In genomic region chr9:136663311-136663679, GRCh38 we compare ENCODE assay signal across 18 cellular contexts. TPM values are rescaled to one million over a fixed set of nuclear protein-coding genes. Genes with fewer than 3 reads are reported as not detected.
DNase-seq lines count a peak whose midpoint lies in the region; ATAC-seq, FAIRE-seq and TF ChIP-seq lines count a peak whose summit lies in the region.
"Had no signal": no experiment of that assay in that cellular context is flagged by ENCODE, and none has a peak within 500 bp of the region (broad histone marks: within the 10 kb centered on the region; RNA-seq: fewer than 3 reads in every experiment).

No MANE protein-coding gene starts in this region.

- peak overlapping the region; percentile 41 to 66 (median 58) for H3K4me3 ChIP-seq in liver (ENCODE audit: low read depth in 1 of 3, low read length in 3 of 3)
- H3K4me3 ChIP-seq in HepG2 (replicated peaks in 1 of 3; ENCODE audit: insufficient read depth in 1 of 3, low read depth in 2 of 3, low read length in 3 of 3): no peak overlapping the region
- H3K4me3 ChIP-seq in lower leg skin (ENCODE audit: low read depth, poor library complexity, severe bottlenecking): peak overlapping the region; percentile 15
- H3K4me3 ChIP-seq in skeletal muscle tissue (ENCODE audit: low read length in 3 of 3): peak overlapping the region; percentile 56 to 69 (median 66)
- peak overlapping the region; percentile 43 to 52 for H3K4me3 ChIP-seq in vagina

- no peak for TF ChIP-seq CTCF in liver (IDR thresholded peaks at IDR 0.05; ENCODE audit: low read depth, low read length, missing input control)
- TF ChIP-seq CTCF in HepG2 (CRISPR knock-in tag; IDR thresholded peaks at IDR 0.05): no peak
- no peak for TF ChIP-seq CTCF in lower leg skin (IDR thresholded peaks at IDR 0.05)
- no peak for TF ChIP-seq CTCF in vagina (IDR thresholded peaks at IDR 0.05)

- 71% methylated on average over 16 of the region's 16 CpGs for WGBS in liver
- 54% methylated on average over 16 of the region's 16 CpGs for WGBS in HepG2 (ENCODE audit: low lambda C conversion rate)
- WGBS in lower leg skin, 2 donors: 63 to 83% methylated on average over 12 to 16 of the region's 16 CpGs

- no peak for ATAC-seq in HepG2
- ATAC-seq: natural killer cell treated with Interleukin-12 subunit alpha and Interleukin-12 subunit beta and Interleukin-15 and Interleukin-18, amount 100 ng/mL, for 72 hours; SK-N-SH treated with all-trans-retinoic acid at 6 μM for 48 hours had no signal

- H3K27ac ChIP-seq in liver (ENCODE audit: low read depth in 1 of 2, low read length in 2 of 2) (peak overlapping the region; percentile 68 to 78), HepG2 (ENCODE audit: extremely low read length, insufficient read depth, low read length) (no peak overlapping the region), skeletal muscle tissue (ENCODE audit: low read depth, low read length) (peak overlapping the region; percentile 74), vagina (peak overlapping the region; percentile 44)

- no peaks in the 10 kb centered on the region for H3K79me2 ChIP-seq in HepG2 (ENCODE audit: insufficient read depth, low read length)

- TF ChIP-seq EP300 in HepG2 (IDR thresholded peaks at IDR 0.05; ENCODE audit: low read depth in 2 of 2, low read length in 2 of 2): no peak
- no peak for TF ChIP-seq EP300 in HepG2 (CRISPR knock-in tag; IDR thresholded peaks at IDR 0.05; ENCODE audit: borderline replicate concordance)

- CTCF ChIA-PET in HepG2 (lab: Yijun Ruan, JAX; ENCODE audit: low intra/inter-chr PET ratio, low total read pairs): no interaction called here

- no peak for TF ChIP-seq RAD21 in liver (IDR thresholded peaks at IDR 0.05)
- TF ChIP-seq RAD21 in HepG2 (CRISPR knock-in tag; IDR thresholded peaks at IDR 0.05): no peak

- no peak overlapping the region for H2AFZ ChIP-seq in HepG2 (ENCODE audit: low read length)

- no peaks in the 10 kb centered on the region for H3K9me3 ChIP-seq in liver (ENCODE audit: control insufficient read depth in 4 of 4, low read length in 3 of 4)
- no peaks in the 10 kb centered on the region for H3K9me3 ChIP-seq in HepG2 (ENCODE audit: low read length)
- H3K9me3 ChIP-seq in skeletal muscle tissue (ENCODE audit: control insufficient read depth in 3 of 3, low read length in 3 of 3): no peaks in the 10 kb centered on the region
- H3K9me3 ChIP-seq in vagina: no peaks in the 10 kb centered on the region

- no peaks in the 10 kb centered on the region for H3K36me3 ChIP-seq in liver (ENCODE audit: control insufficient read depth in 4 of 4, insufficient read depth in 3 of 4, low read depth in 1 of 4, low read length in 3 of 4)
- no peaks in the 10 kb centered on the region for H3K36me3 ChIP-seq in HepG2 (replicated peaks in 1 of 2; ENCODE audit: control insufficient read depth in 1 of 2, insufficient read depth in 2 of 2, low read length in 2 of 2)
- peaks cover 0 to 16% (median 4%) of the 10 kb centered on the region in 3 donors for H3K36me3 ChIP-seq in skeletal muscle tissue (ENCODE audit: control insufficient read depth in 3 of 3, insufficient read depth in 3 of 3, low read length in 3 of 3)
- no peaks in the 10 kb centered on the region for H3K36me3 ChIP-seq in vagina

- H3K4me1 ChIP-seq in liver (ENCODE audit: control insufficient read depth in 4 of 4, insufficient read depth in 4 of 4, low read length in 3 of 4) (peaks cover 0 to 9% (median 5%) of the 10 kb centered on the region in 4 donors), HepG2 (ENCODE audit: insufficient read depth, low read length) (peaks cover 18% of the 10 kb centered on the region), skeletal muscle tissue (ENCODE audit: control insufficient read depth in 3 of 3, insufficient read depth in 3 of 3, low read length in 3 of 3) (peaks cover 4 to 12% (median 11%) of the 10 kb centered on the region in 3 donors), vagina (peaks cover 13% of the 10 kb centered on the region)

- H3K9ac ChIP-seq in liver (ENCODE audit: low read depth in 1 of 2, low read length in 2 of 2) (peak overlapping the region; percentile 1 to 28), HepG2 (ENCODE audit: insufficient read depth, low read depth, low read length) (no peak overlapping the region), skeletal muscle tissue (ENCODE audit: low read depth in 1 of 3, low read length in 3 of 3) (peak overlapping the region; percentile 23 to 83 (median 70))

- FAIRE-seq in HepG2 (lab: Jason Lieb, UNC): no peak

- in situ Hi-C loops in HepG2 (cut with HindIII; ENCODE audit: extremely low pct_ligation_motif_present, low pct_unique_long_range_greater_than_20kb): no loop called here

- H3K27me3 ChIP-seq in liver (ENCODE audit: control insufficient read depth in 4 of 4, insufficient read depth in 4 of 4, low read length in 3 of 4) (no peaks in the 10 kb centered on the region), HepG2 (ENCODE audit: control insufficient read depth in 1 of 2, insufficient read depth in 2 of 2, low read length in 2 of 2) (peaks cover 28 to 90% of the 10 kb centered on the region in 2 experiments; a peak in 4 of 5 replicates), skeletal muscle tissue (ENCODE audit: control insufficient read depth in 3 of 3, insufficient read depth in 3 of 3, low read length in 3 of 3) (peaks cover 22 to 34% (median 28%) of the 10 kb centered on the region in 3 donors), vagina (peaks cover 4% of the 10 kb centered on the region)

- POLR2A ChIA-PET in HepG2 (lab: Yijun Ruan, JAX): no interaction called here

- H4K20me1 ChIP-seq in HepG2 (ENCODE audit: insufficient read depth, low read length): 0 out of 2 replicates have a peak, but pooled peaks cover 3% of the 10 kb centered on the region

- TF ChIP-seq POLR2A in HepG2 (IDR thresholded peaks at IDR 0.05; ENCODE audit: insufficient read depth in 1 of 2, low read depth in 2 of 2, low read length in 2 of 2) (no peak), lower leg skin (IDR thresholded peaks at IDR 0.05) (no peak), vagina (IDR thresholded peaks at IDR 0.05) (no peak)

- H3K4me2 ChIP-seq in HepG2 (ENCODE audit: low read depth, low read length): no peak overlapping the region

- intact Hi-C loops in HepG2 (cut with micrococcal nuclease; ENCODE audit: unreplicated experiment): no loop called here
- intact Hi-C loops in lower leg skin (cut with DNase I; ENCODE audit: low total_unique reads): no loop called here
- intact Hi-C loops in vagina (cut with DNase I): no loop called here

- no peak for DNase-seq in HepG2 (ENCODE audit: low spot score)
- DNase-seq in lower leg skin (ENCODE audit: low spot score in 2 of 2): no peak
- DNase-seq in vagina (ENCODE audit: extremely low spot score in 2 of 2): no peak
- no peak for DNase-seq in GOT3 (lab: John Stamatoyannopoulos, UW)
- no peak for DNase-seq in LoVo (ENCODE audit: low spot score)
- no peak for DNase-seq in DMS53 (lab: John Stamatoyannopoulos, UW)
- DNase-seq: activated CD4-positive, alpha-beta T cell treated with anti-CD3 and anti-CD28 coated beads, Interleukin-2, amount 50 U/mL, for 1 hour; activated naive CD4-positive, alpha-beta T cell treated with anti-CD3 and anti-CD28 coated beads, Interleukin-2, amount 10 ng/mL, durations not matched to agents 7 days and 5 days; CD4-positive, CD25-positive, alpha-beta regulatory T cell; DMS79 treated with DMSO at 0.1 percent for 48 hours; KG1; NCI-H1048; NCI-H748 treated with DMSO at 0.1 percent for 48 hours; stimulated activated CD4-positive, alpha-beta T cell treated with anti-CD3 and anti-CD28 coated beads, Interleukin-2, amount 100 ng/mL, for 48 hours had no signal

- no TSS peak for BruUV-seq in HepG2 (replicated peaks; lab: Mats Ljungman, UMichigan)

RNA-seq across cellular contexts. Expression of gene EGFL7, which starts 0.6 kb away (rescaled TPM):
- total RNA-seq in liver (10 to 100 TPM; 34.5 to 38.5 TPM), HepG2 (2016; rRNA removed; fragmentation: Illumina TruSeq; extraction: Trizol) (0.20 TPM in 1 of 2 replicates, not detected in the other), lower leg skin (10 to 100 TPM; 27.8 to 62.2 (median 46.2) TPM), skeletal muscle tissue (51.7 TPM), vagina (272 TPM)
- polyA plus RNA-seq in liver (10 to 100 TPM; 32.1 to 39.7 TPM), HepG2 (2011; rRNA removed) (5.1 and 10.3 TPM in 2 replicates)
- total RNA-seq in HepG2 (2016; cell fraction: cytosol; rRNA removed; fragmentation: Illumina TruSeq; extraction: Trizol; ENCODE audit: low read depth): 0.61 and 0.88 TPM in 2 replicates
- total RNA-seq in HepG2 (2016; cell fraction: insoluble cytoplasmic fraction; rRNA removed; fragmentation: Illumina TruSeq; extraction: Trizol): 0.19 and 0.32 TPM in 2 replicates
- total RNA-seq in HepG2 (2016; cell fraction: membrane; rRNA removed; fragmentation: Illumina TruSeq; extraction: Trizol): 0.59 and 0.93 TPM in 2 replicates
- 0.40 TPM in 1 of 2 replicates, not detected in the other for total RNA-seq in HepG2 (2016; cell fraction: nucleus; rRNA removed; fragmentation: Illumina TruSeq; extraction: Trizol)
- 7.6 and 12.5 TPM in 2 replicates for polyA plus RNA-seq in HepG2 (2011; cell fraction: cytosol; rRNA removed)
- 20.6 and 22.6 TPM in 2 replicates for polyA plus RNA-seq in HepG2 (2011; cell fraction: nucleus; rRNA removed)
- 1.6 and 2.3 TPM in 2 replicates for polyA plus RNA-seq in HepG2 (2012)
- 0.54 and 0.89 TPM in 2 replicates for polyA plus RNA-seq in HepG2 (2016; cell fraction: cytosol; fragmentation: Illumina TruSeq; extraction: Trizol; ENCODE audit: low read depth)
- 0.20 and 0.56 TPM in 2 replicates for polyA plus RNA-seq in HepG2 (2016; cell fraction: insoluble cytoplasmic fraction; fragmentation: Illumina TruSeq; extraction: Trizol; ENCODE audit: low read depth)
- polyA plus RNA-seq in HepG2 (2016; cell fraction: membrane; fragmentation: Illumina TruSeq; extraction: Trizol; ENCODE audit: low read depth): 0.68 and 0.72 TPM in 2 replicates
- not detected in 2 replicates for polyA plus RNA-seq in HepG2 (2016; cell fraction: nucleus; fragmentation: Illumina TruSeq; extraction: Trizol; ENCODE audit: insufficient read depth, low read depth)
- 3.6 and 4.7 TPM in 2 replicates for polyA minus RNA-seq in HepG2 (2011; rRNA and poly(A)+ RNA removed; ENCODE audit: low replicate concordance)
- polyA minus RNA-seq in HepG2 (2011; cell fraction: cytosol; rRNA and poly(A)+ RNA removed): 3.1 and 3.3 TPM in 2 replicates
- 1.9 and 3.0 TPM in 2 replicates for polyA minus RNA-seq in HepG2 (2011; cell fraction: nucleus; rRNA and poly(A)+ RNA removed)
- polyA plus RNA-seq: CD4-positive, CD25-positive, alpha-beta regulatory T cell had no signal

RNA-seq across cellular contexts. Expression of gene AGPAT2, which starts 24.0 kb away (rescaled TPM):
- total RNA-seq in liver (100 to 1,000 TPM in 1 of 2 donors, 10 to 100 TPM in 1; 75.1 to 213 TPM), HepG2 (2016; rRNA removed; fragmentation: Illumina TruSeq; extraction: Trizol) (2.5 and 3.9 TPM in 2 replicates), lower leg skin (10 to 100 TPM; 52.4 to 77.7 (median 63.5) TPM), skeletal muscle tissue (27.1 TPM), vagina (87.2 TPM)
- polyA plus RNA-seq in liver (100 to 1,000 TPM; 211 to 222 TPM), HepG2 (2011; rRNA removed) (25.8 and 33.0 TPM in 2 replicates)
- 5.2 and 5.9 TPM in 2 replicates for total RNA-seq in HepG2 (2016; cell fraction: cytosol; rRNA removed; fragmentation: Illumina TruSeq; extraction: Trizol; ENCODE audit: low read depth)
- 2.1 and 3.5 TPM in 2 replicates for total RNA-seq in HepG2 (2016; cell fraction: insoluble cytoplasmic fraction; rRNA removed; fragmentation: Illumina TruSeq; extraction: Trizol)
- total RNA-seq in HepG2 (2016; cell fraction: membrane; rRNA removed; fragmentation: Illumina TruSeq; extraction: Trizol): 6.3 and 6.7 TPM in 2 replicates
- 3.1 and 3.9 TPM in 2 replicates for total RNA-seq in HepG2 (2016; cell fraction: nucleus; rRNA removed; fragmentation: Illumina TruSeq; extraction: Trizol)
- 34.1 and 37.6 TPM in 2 replicates for polyA plus RNA-seq in HepG2 (2011; cell fraction: cytosol; rRNA removed)
- 32.1 and 35.6 TPM in 2 replicates for polyA plus RNA-seq in HepG2 (2011; cell fraction: nucleus; rRNA removed)
- polyA plus RNA-seq in HepG2 (2012): 9.3 and 10.6 TPM in 2 replicates
- polyA plus RNA-seq in HepG2 (2016; cell fraction: cytosol; fragmentation: Illumina TruSeq; extraction: Trizol; ENCODE audit: low read depth): 8.4 and 9.1 TPM in 2 replicates
- polyA plus RNA-seq in HepG2 (2016; cell fraction: insoluble cytoplasmic fraction; fragmentation: Illumina TruSeq; extraction: Trizol; ENCODE audit: low read depth): 3.6 and 3.8 TPM in 2 replicates
- polyA plus RNA-seq in HepG2 (2016; cell fraction: membrane; fragmentation: Illumina TruSeq; extraction: Trizol; ENCODE audit: low read depth): 9.7 and 9.8 TPM in 2 replicates
- 8.2 and 8.4 TPM in 2 replicates for polyA plus RNA-seq in HepG2 (2016; cell fraction: nucleus; fragmentation: Illumina TruSeq; extraction: Trizol; ENCODE audit: insufficient read depth, low read depth)
- 34.1 and 96.5 TPM in 2 replicates for polyA minus RNA-seq in HepG2 (2011; rRNA and poly(A)+ RNA removed; ENCODE audit: low replicate concordance)
- polyA minus RNA-seq in HepG2 (2011; cell fraction: cytosol; rRNA and poly(A)+ RNA removed): 12.3 and 17.9 TPM in 2 replicates
- polyA minus RNA-seq in HepG2 (2011; cell fraction: nucleus; rRNA and poly(A)+ RNA removed): 6.1 and 6.2 TPM in 2 replicates

RNA-seq across cellular contexts. Expression of gene DIPK1B, which starts 49.1 kb away (rescaled TPM):
- total RNA-seq in liver (10 to 100 TPM in 1 of 2 donors, 1 to 10 TPM in 1; 6.4 to 19.7 TPM), HepG2 (2016; rRNA removed; fragmentation: Illumina TruSeq; extraction: Trizol) (0.18 and 0.28 TPM in 2 replicates), lower leg skin (10 to 100 TPM in 2 of 4 donors, 1 to 10 TPM in 2; 7.1 to 13.5 (median 9.5) TPM), skeletal muscle tissue (11.0 TPM), vagina (11.5 TPM)
- polyA plus RNA-seq in liver (1 to 10 TPM; 2.3 to 4.1 TPM), HepG2 (2011; rRNA removed) (3.9 and 7.2 TPM in 2 replicates)
- total RNA-seq in HepG2 (2016; cell fraction: cytosol; rRNA removed; fragmentation: Illumina TruSeq; extraction: Trizol; ENCODE audit: low read depth): 0.91 and 1.1 TPM in 2 replicates
- 0.28 and 0.41 TPM in 2 replicates for total RNA-seq in HepG2 (2016; cell fraction: insoluble cytoplasmic fraction; rRNA removed; fragmentation: Illumina TruSeq; extraction: Trizol)
- 0.99 and 1.2 TPM in 2 replicates for total RNA-seq in HepG2 (2016; cell fraction: membrane; rRNA removed; fragmentation: Illumina TruSeq; extraction: Trizol)
- total RNA-seq in HepG2 (2016; cell fraction: nucleus; rRNA removed; fragmentation: Illumina TruSeq; extraction: Trizol): 0.16 TPM in 1 of 2 replicates, not detected in the other
- polyA plus RNA-seq in HepG2 (2011; cell fraction: cytosol; rRNA removed): 4.8 and 7.5 TPM in 2 replicates
- 17.3 and 19.2 TPM in 2 replicates for polyA plus RNA-seq in HepG2 (2011; cell fraction: nucleus; rRNA removed)
- polyA plus RNA-seq in HepG2 (2012): 3.2 TPM in 2 replicates
- 1.3 TPM in 2 replicates for polyA plus RNA-seq in HepG2 (2016; cell fraction: cytosol; fragmentation: Illumina TruSeq; extraction: Trizol; ENCODE audit: low read depth)
- 0.28 and 0.45 TPM in 2 replicates for polyA plus RNA-seq in HepG2 (2016; cell fraction: insoluble cytoplasmic fraction; fragmentation: Illumina TruSeq; extraction: Trizol; ENCODE audit: low read depth)
- polyA plus RNA-seq in HepG2 (2016; cell fraction: membrane; fragmentation: Illumina TruSeq; extraction: Trizol; ENCODE audit: low read depth): 1.1 TPM in 2 replicates
- polyA plus RNA-seq in HepG2 (2016; cell fraction: nucleus; fragmentation: Illumina TruSeq; extraction: Trizol; ENCODE audit: insufficient read depth, low read depth): 0.56 and 0.57 TPM in 2 replicates
- polyA minus RNA-seq in HepG2 (2011; rRNA and poly(A)+ RNA removed; ENCODE audit: low replicate concordance): 0.07 and 7.1 TPM in 2 replicates
- polyA minus RNA-seq in HepG2 (2011; cell fraction: cytosol; rRNA and poly(A)+ RNA removed): 2.7 and 3.6 TPM in 2 replicates
- 1.2 TPM in 2 replicates for polyA minus RNA-seq in HepG2 (2011; cell fraction: nucleus; rRNA and poly(A)+ RNA removed)
- total RNA-seq: natural killer cell treated with Interleukin-12 subunit alpha and Interleukin-12 subunit beta and Interleukin-15 and Interleukin-18, amount 100 ng/mL, for 72 hours had no signal

Comparison
In these comparisons a context has a peak if more than half of its experiments do, and no peak if none do; other contexts are left out.
1. H3K4me3 ChIP-seq: peak in liver (3 of 3), lower leg skin (single experiment), skeletal muscle tissue (3 of 3) and vagina (2 of 2); none in HepG2 (0 of 3).
2. RNA of gene EGFL7, which starts 0.6 kb away (total RNA-seq): 272 TPM in vagina (single experiment), 27.8 to 62.2 TPM in lower leg skin, 51.7 TPM in skeletal muscle tissue (single experiment) and 34.5 to 38.5 TPM in liver; 0.19 to 0.93 TPM in HepG2; every median in the first group is over 10 times any median in the second.